ENCODE assay signal across 31 cellular contexts in the genomic region with DNA sequence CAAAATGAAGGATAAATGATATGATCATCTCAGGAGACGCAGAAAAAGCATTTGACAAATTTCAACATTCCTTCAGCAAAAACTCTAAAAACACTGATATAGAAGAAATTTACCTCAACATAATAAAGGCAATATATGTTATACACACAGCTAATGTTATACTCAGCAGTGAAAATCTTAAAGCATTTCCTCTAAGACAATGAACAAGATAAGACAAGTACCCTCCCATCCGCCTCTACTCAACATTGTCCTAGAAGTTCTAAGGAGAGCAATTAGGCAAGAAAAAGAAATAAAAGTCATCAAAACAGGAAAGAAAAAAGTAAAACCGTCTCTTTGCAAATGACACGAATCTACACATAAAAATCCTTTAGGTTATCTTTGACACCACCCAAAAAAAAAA.
"Had no signal": no experiment of that assay in that cellular context is flagged by ENCODE, and none has a peak within 500 bp of the region (broad histone marks: within the 10 kb centered on the region; RNA-seq: fewer than 3 reads in every experiment).

No MANE protein-coding gene starts in this region.

- H3K4me1 ChIP-seq: ascending aorta, colonic mucosa, esophagus squamous epithelium, gastrocnemius medialis, heart left ventricle had no signal

- H3K4me3 ChIP-seq: ascending aorta, cardiac muscle cell, colonic mucosa, esophagus squamous epithelium, gastrocnemius medialis, heart left ventricle had no signal

- ATAC-seq: activated naive CD4-positive, alpha-beta T cell treated with anti-CD3 and anti-CD28 coated beads, Interleukin-2, amount 50 U/mL, for 72 hours; activated T-cell treated with anti-CD3 and anti-CD28 coated beads, Interleukin-2, amount 50 U/mL, for 72 hours; gastrocnemius medialis; heart left ventricle; T-cell had no signal

- H3K9me3 ChIP-seq: colonic mucosa, esophagus squamous epithelium, gastrocnemius medialis had no signal

- H3K27me3 ChIP-seq: ascending aorta, brain microvascular endothelial cell, cardiac muscle cell, colonic mucosa, esophagus squamous epithelium, gastrocnemius medialis, heart left ventricle had no signal

- DNase-seq: activated CD4-positive, alpha-beta memory T cell treated with anti-CD3 and anti-CD28 coated beads, Interleukin-2, amount 10 ng/mL, durations not matched to agents 7 days and 5 days; activated CD4-positive, alpha-beta T cell treated with anti-CD3 and anti-CD28 coated beads for 1 hour; activated CD4-positive, alpha-beta T cell treated with anti-CD3 and anti-CD28 coated beads for 4 hours; activated CD4-positive, alpha-beta T cell treated with anti-CD3 and anti-CD28 coated beads, Interleukin-2, amount 10 ng/mL, durations not matched to agents 7 days and 5 days; activated CD4-positive, alpha-beta T cell treated with anti-CD3 and anti-CD28 coated beads, Interleukin-2, amount 50 U/mL, for 4 hours; activated CD4-positive, CD25-positive, alpha-beta regulatory T cell; activated CD8-positive, alpha-beta memory T cell treated with anti-CD3 and anti-CD28 coated beads, Interleukin-2, amount 50 U/mL, for 48 hours; activated gamma-delta T cell; activated naive CD4-positive, alpha-beta T cell; activated naive CD4-positive, alpha-beta T cell treated with anti-CD3 and anti-CD28 coated beads, Interleukin-2, amount 10 ng/mL, durations not matched to agents 7 days and 5 days; activated naive CD8-positive, alpha-beta T cell treated with anti-CD3 and anti-CD28 coated beads, Interleukin-2, amount 10 ng/mL, durations not matched to agents 7 days and 5 days; activated T-cell treated with anti-CD3 and anti-CD28 coated beads for 4 hours; activated T-cell treated with anti-CD3 and anti-CD28 coated beads, Interleukin-2, amount 50 U/mL, for 24 hours; activated T-cell treated with anti-CD3 and anti-CD28 coated beads, Interleukin-2, amount 50 U/mL, for 72 hours; brain microvascular endothelial cell; central memory CD4-positive, alpha-beta T cell; cerebellar nuclear complex; colonic mucosa; effector CD8-positive, alpha-beta T cell; esophagus squamous epithelium; foreskin fibroblast; gastrocnemius medialis; glutamatergic neuron; heart left ventricle; SW 1271; T-cell; T1000 had no signal

- H3K27ac ChIP-seq: ascending aorta, brain microvascular endothelial cell, cardiac muscle cell, colonic mucosa, esophagus squamous epithelium, gastrocnemius medialis, heart left ventricle had no signal

- FAIRE-seq: endometrium had no signal

- H3K36me3 ChIP-seq: ascending aorta, brain microvascular endothelial cell, cardiac muscle cell, colonic mucosa, esophagus squamous epithelium, gastrocnemius medialis, heart left ventricle had no signal
